18 cellular contexts compared by ENCODE assay signal in the genomic region with DNA sequence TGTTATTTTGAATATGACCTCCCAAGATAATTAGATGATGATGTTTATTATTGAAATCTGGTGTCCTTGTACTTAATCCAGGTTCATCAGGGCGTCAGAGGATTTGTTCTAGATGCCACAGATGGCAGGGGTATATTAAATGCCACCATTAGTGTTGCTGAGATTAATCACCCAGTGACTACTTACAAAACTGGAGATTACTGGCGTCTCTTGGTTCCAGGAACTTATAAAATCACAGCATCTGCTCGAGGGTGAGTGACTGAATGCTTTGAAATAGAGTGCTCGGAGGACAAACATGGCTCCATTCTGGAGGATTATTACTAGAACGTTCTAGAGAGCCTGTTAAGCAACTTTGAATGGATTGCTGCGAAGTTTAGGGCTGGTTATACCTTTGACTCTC. TPM values are rescaled to one million over a fixed set of nuclear protein-coding genes. Genes with fewer than 3 reads are reported as not detected.
DNase-seq lines count a peak whose midpoint lies in the region; ATAC-seq, FAIRE-seq and TF ChIP-seq lines count a peak whose summit lies in the region.
"Had no signal": no experiment of that assay in that cellular context is flagged by ENCODE, and none has a peak within 500 bp of the region (broad histone marks: within the 10 kb centered on the region; RNA-seq: fewer than 3 reads in every experiment).

No MANE protein-coding gene starts in this region.

- H3K4me1 Mint-ChIP-seq in endodermal cell = peaks cover 11% of the 10 kb centered on the region
- H3K4me1 Mint-ChIP-seq in effector memory CD8-positive, alpha-beta T cell (ENCODE audit: low read depth in 2 of 2) = peaks cover 3 to 15% of the 10 kb centered on the region in 2 donors
- H3K4me1 Mint-ChIP-seq: B cell, GM23338 had no signal

- H3K9ac ChIP-seq in endodermal cell (ENCODE audit: extremely low read depth, low read length, poor library complexity, severe bottlenecking) = no peak overlapping the region

- TF ChIP-seq CTCF in D721Med (IDR thresholded peaks at IDR 0.05; ENCODE audit: insufficient read depth, missing control alignments) (no peak), endodermal cell (conservative IDR thresholded peaks at IDR 0.05) (no peak)

- intact Hi-C loops in sciatic nerve (cut with DNase I) = no loop called here

- peak; percentile 99 for FAIRE-seq in D721Med (lab: Jason Lieb, UNC)
- FAIRE-seq: A204.1, GM12878 had no signal

- no peaks in the 10 kb centered on the region for H3K9me3 Mint-ChIP-seq in endodermal cell
- H3K9me3 Mint-ChIP-seq in effector memory CD8-positive, alpha-beta T cell = no peaks in the 10 kb centered on the region
- H3K9me3 Mint-ChIP-seq: GM23338 had no signal

- no peaks in the 10 kb centered on the region for H3K27me3 Mint-ChIP-seq in endodermal cell (ENCODE audit: insufficient read depth)
- no peaks in the 10 kb centered on the region for H3K27me3 Mint-ChIP-seq in effector memory CD8-positive, alpha-beta T cell
- H3K27me3 Mint-ChIP-seq: B cell; CD4-positive, alpha-beta memory T cell had no signal

- H3K27me3 ChIP-seq in endodermal cell (ENCODE audit: control insufficient read depth, insufficient read depth, low read length, poor library complexity, severe bottlenecking) = no peaks in the 10 kb centered on the region

- H3K36me3 ChIP-seq in endodermal cell (ENCODE audit: control insufficient read depth, insufficient read depth, low read length) = peaks cover 45% of the 10 kb centered on the region

- H3K27ac ChIP-seq in endodermal cell (ENCODE audit: low read depth, low read length) = no peak overlapping the region

- H3K4me1 ChIP-seq in endodermal cell (ENCODE audit: control insufficient read depth, insufficient read depth, low read length) = no peaks in the 10 kb centered on the region

- no peak overlapping the region for H3K4me3 ChIP-seq in endodermal cell (ENCODE audit: low read length)
- H3K4me3 ChIP-seq: GM12878, GM23338 had no signal

- no peaks in the 10 kb centered on the region for H3K9me3 ChIP-seq in endodermal cell (ENCODE audit: control insufficient read depth, low read length)

- DNase-seq in D721Med (ENCODE audit: insufficient read length, low spot score) (peak; percentile 34), NCI-H1694 (lab: John Stamatoyannopoulos, UW) (peak; percentile 40), NCI-H82 (lab: John Stamatoyannopoulos, UW) (peak; percentile 99), endodermal cell (no peak), SKM-1 (lab: John Stamatoyannopoulos, UW; ENCODE audit: unreplicated experiment) (no peak), sciatic nerve (ENCODE audit: low spot score) (no peak)
- no peak for DNase-seq in effector memory CD8-positive, alpha-beta T cell
- DNase-seq in activated T-cell treated with anti-CD3 and anti-CD28 coated beads, Interleukin-2, amount 50 U/mL, for 1 hour = no peak
- DNase-seq: C1 segment of cervical spinal cord; CD4-positive, alpha-beta memory T cell; COR-L47; DMS79; H7; IMR-90 had no signal

- H3K27ac Mint-ChIP-seq in endodermal cell = peak overlapping the region; percentile 7
- H3K27ac Mint-ChIP-seq in effector memory CD8-positive, alpha-beta T cell = no peak overlapping the region
- H3K27ac Mint-ChIP-seq: B cell, GM23338 had no signal

- peaks cover 51% of the 10 kb centered on the region for H3K36me3 Mint-ChIP-seq in endodermal cell (ENCODE audit: low read depth)
- H3K36me3 Mint-ChIP-seq in effector memory CD8-positive, alpha-beta T cell (ENCODE audit: insufficient read depth) = peaks cover 37% of the 10 kb centered on the region

- ATAC-seq in effector memory CD8-positive, alpha-beta T cell (replicated peaks) = no peak
- ATAC-seq in sciatic nerve = no peak
- ATAC-seq: GM12878, GM23338 had no signal

- no peak overlapping the region for H3K4me3 Mint-ChIP-seq in endodermal cell
- H3K4me3 Mint-ChIP-seq in effector memory CD8-positive, alpha-beta T cell = no peak overlapping the region
- H3K4me3 Mint-ChIP-seq: B cell; CD4-positive, alpha-beta memory T cell; GM23338 had no signal

- 91 to 98% methylated on average over 5 to 6 of the region's 6 CpGs for WGBS in endodermal cell (ENCODE audit: insufficient coverage in 1 of 2, insufficient read length in 1 of 2), 2 experiments

RNA-seq across cellular contexts. Expression of gene GOSR1, which starts 33.5 kb away (rescaled TPM):
- total RNA-seq in endodermal cell (10 to 100 TPM; 50.8 to 57.3 TPM), sciatic nerve (60.5 TPM)
- 30.3 TPM for polyA plus RNA-seq in endodermal cell (2013, experiment 1 of 2)
- 27.3 TPM for polyA plus RNA-seq in endodermal cell (2013, experiment 2 of 2)

Comparison
In these comparisons a context has a peak if more than half of its experiments do, and no peak if none do; other contexts are left out.
1. DNase-seq: peak in D721Med (single experiment), NCI-H1694 (single experiment) and NCI-H82 (single experiment); none in endodermal cell (single experiment), effector memory CD8-positive, alpha-beta T cell (0 of 3), SKM-1 (single experiment), sciatic nerve (single experiment) and activated T-cell treated with anti-CD3 and anti-CD28 coated beads, Interleukin-2, amount 50 U/mL, for 1 hour (single experiment).